23 cellular contexts compared by ENCODE assay signal in genomic region chr18:32371384-32371783, GRCh38.
DNase-seq lines count a peak whose midpoint lies in the region; ATAC-seq, FAIRE-seq and TF ChIP-seq lines count a peak whose summit lies in the region.
"Had no signal": no experiment of that assay in that cellular context is flagged by ENCODE, and none has a peak within 500 bp of the region (broad histone marks: within the 10 kb centered on the region; RNA-seq: fewer than 3 reads in every experiment).

No MANE protein-coding gene starts in this region.

- H2BK20ac ChIP-seq in H9 (ENCODE audit: low read depth, low read length, poor library complexity, severe bottlenecking), result no peak overlapping the region

- no peak overlapping the region for H3K4me2 ChIP-seq in H9 (ENCODE audit: insufficient read depth, insufficient read length, low read length)
- H3K4me2 ChIP-seq: neural progenitor cell had no signal

- no peak overlapping the region for H4K5ac ChIP-seq in H9 (ENCODE audit: insufficient read length, low read depth, low read length)

- H2BK120ac ChIP-seq in H9 (ENCODE audit: low read depth, low read length, poor library complexity, severe bottlenecking), result no peak overlapping the region

- WGBS in H9 (ENCODE audit: extremely low coverage, insufficient read length, low lambda C conversion rate), result no CpG with 5 or more reads among the region's 2 CpGs
- 79 to 84% methylated on average over 2 of the region's 2 CpGs for WGBS in tibial nerve, 2 donors

- no peaks in the 10 kb centered on the region for H3K23me2 ChIP-seq in H9 (ENCODE audit: insufficient read length, low read depth, low read length, poor library complexity, severe bottlenecking)

- H3K36me3 Mint-ChIP-seq in H9 (ENCODE audit: insufficient read depth in 1 of 3, low read depth in 3 of 3), result no peaks in the 10 kb centered on the region
- H3K36me3 Mint-ChIP-seq in natural killer cell, result no peaks in the 10 kb centered on the region
- no peaks in the 10 kb centered on the region for H3K36me3 Mint-ChIP-seq in stimulated activated naive B cell treated with anti-CD40 and anti-IgM and Interleukin-4, amounts not matched to agents 10 μg/mL and 1 μg/mL and 100 μg/mL, for 72 hours
- H3K36me3 Mint-ChIP-seq: neural progenitor cell had no signal

- H2AK5ac ChIP-seq in H9 (ENCODE audit: insufficient read length, low read length), result no peak overlapping the region

- no peak overlapping the region for H2BK12ac ChIP-seq in H9 (ENCODE audit: insufficient read length, low read depth, low read length)

- H4K8ac ChIP-seq in H9 (replicated peaks; ENCODE audit: insufficient read length, low read depth, low read length), result no peak overlapping the region

- no peak overlapping the region for H2AFZ ChIP-seq in H9 (ENCODE audit: low read length)
- H2AFZ ChIP-seq: neural progenitor cell had no signal

- H3K9me3 ChIP-seq in H9 (ENCODE audit: control insufficient read depth, low read depth, low read length) (no peaks in the 10 kb centered on the region), duodenal mucosa (ENCODE audit: control insufficient read depth in 1 of 2, low read length in 2 of 2) (no peaks in the 10 kb centered on the region), mucosa of rectum (ENCODE audit: control insufficient read depth in 2 of 2, low read length in 2 of 2) (no peaks in the 10 kb centered on the region), tibial nerve (no peaks in the 10 kb centered on the region)
- H3K9me3 ChIP-seq: adrenal gland, gastrocnemius medialis had no signal

- H3K27ac Mint-ChIP-seq in H9 (peak overlapping the region in 2 of 3 experiments; percentile 4 to 50; a peak in 3 of 7 replicates), natural killer cell (no peak overlapping the region)
- no peak overlapping the region for H3K27ac Mint-ChIP-seq in stimulated activated naive B cell treated with anti-CD40 and anti-IgM and Interleukin-4, amounts not matched to agents 10 μg/mL and 1 μg/mL and 100 μg/mL, for 72 hours
- H3K27ac Mint-ChIP-seq: dendritic cell treated with granulocyte-macrophage colony-stimulating factor and Interleukin-4, amounts not matched to agents 40 ng/mL and 50 ng/mL, for 4 days; neural progenitor cell had no signal

- no peak for TF ChIP-seq EP300 in tibial nerve (IDR thresholded peaks at IDR 0.05)

- H2BK15ac ChIP-seq in H9 (ENCODE audit: low read depth, low read length), result no peak overlapping the region

- H3T11ph ChIP-seq in H9 (ENCODE audit: low read length), result no peak overlapping the region

- H3K23ac ChIP-seq in H9 (ENCODE audit: insufficient read length, low read depth, low read length), result no peak overlapping the region

- no peak for TF ChIP-seq POLR2A in tibial nerve (IDR thresholded peaks at IDR 0.05)

- no peaks in the 10 kb centered on the region for H3K27me3 Mint-ChIP-seq in H9 (ENCODE audit: low read depth)
- H3K27me3 Mint-ChIP-seq in natural killer cell (ENCODE audit: low read depth in 2 of 2), result no peaks in the 10 kb centered on the region
- peaks cover 4 to 5% of the 10 kb centered on the region in 2 donors for H3K27me3 Mint-ChIP-seq in stimulated activated naive B cell treated with anti-CD40 and anti-IgM and Interleukin-4, amounts not matched to agents 10 μg/mL and 1 μg/mL and 100 μg/mL, for 72 hours
- H3K27me3 Mint-ChIP-seq: dendritic cell treated with granulocyte-macrophage colony-stimulating factor and Interleukin-4, amounts not matched to agents 40 ng/mL and 50 ng/mL, for 4 days had no signal

- no peak overlapping the region for H3K56ac ChIP-seq in H9 (ENCODE audit: insufficient read length, low read depth, low read length)

- no peaks in the 10 kb centered on the region for H3K79me1 ChIP-seq in H9 (ENCODE audit: insufficient read depth, low read depth, low read length, poor library complexity, severe bottlenecking)

- H3K27me3 ChIP-seq in H9 (ENCODE audit: insufficient read depth, low read length) (no peaks in the 10 kb centered on the region), duodenal mucosa (ENCODE audit: control insufficient read depth in 1 of 2, insufficient read depth in 2 of 2, low read length in 2 of 2) (no peaks in the 10 kb centered on the region), mucosa of rectum (ENCODE audit: control insufficient read depth in 2 of 2, insufficient read depth in 2 of 2, low read length in 2 of 2) (no peaks in the 10 kb centered on the region), tibial nerve (no peaks in the 10 kb centered on the region), dorsolateral prefrontal cortex (no peaks in the 10 kb centered on the region)
- H3K27me3 ChIP-seq: adrenal gland, gastrocnemius medialis, neural progenitor cell had no signal

- H2BK5ac ChIP-seq in H9 (ENCODE audit: insufficient read length, low read length), result no peak overlapping the region

- FAIRE-seq in GM19239 (lab: Jason Lieb, UNC), result no peak
- FAIRE-seq: G401.6, H1, RCC 7860 had no signal

- no peak overlapping the region for H4K91ac ChIP-seq in H9 (ENCODE audit: insufficient read length, low read depth, low read length)

- H3K4me1 Mint-ChIP-seq in H9, result peaks cover 6 to 7% of the 10 kb centered on the region in 2 experiments
- H3K4me1 Mint-ChIP-seq in natural killer cell, result no peaks in the 10 kb centered on the region
- no peaks in the 10 kb centered on the region for H3K4me1 Mint-ChIP-seq in stimulated activated naive B cell treated with anti-CD40 and anti-IgM and Interleukin-4, amounts not matched to agents 10 μg/mL and 1 μg/mL and 100 μg/mL, for 72 hours

- no peak overlapping the region for H3K14ac ChIP-seq in H9 (ENCODE audit: insufficient read depth, low read length)

- no peak overlapping the region for H3K4me3 Mint-ChIP-seq in H9
- no peak overlapping the region for H3K4me3 Mint-ChIP-seq in natural killer cell
- H3K4me3 Mint-ChIP-seq in stimulated activated naive B cell treated with anti-CD40 and anti-IgM and Interleukin-4, amounts not matched to agents 10 μg/mL and 1 μg/mL and 100 μg/mL, for 72 hours, result no peak overlapping the region
- H3K4me3 Mint-ChIP-seq: dendritic cell treated with granulocyte-macrophage colony-stimulating factor and Interleukin-4, amounts not matched to agents 40 ng/mL and 50 ng/mL, for 4 days; neural progenitor cell had no signal

- no peaks in the 10 kb centered on the region for H3K9me3 Mint-ChIP-seq in H9
- no peaks in the 10 kb centered on the region for H3K9me3 Mint-ChIP-seq in natural killer cell
- no peaks in the 10 kb centered on the region for H3K9me3 Mint-ChIP-seq in stimulated activated naive B cell treated with anti-CD40 and anti-IgM and Interleukin-4, amounts not matched to agents 10 μg/mL and 1 μg/mL and 100 μg/mL, for 72 hours
- H3K9me3 Mint-ChIP-seq: dendritic cell treated with granulocyte-macrophage colony-stimulating factor and Interleukin-4, amounts not matched to agents 40 ng/mL and 50 ng/mL, for 4 days; neural progenitor cell had no signal

- no peak overlapping the region for H3K18ac ChIP-seq in H9 (ENCODE audit: insufficient read length, low read depth, low read length)

- TF ChIP-seq CTCF in H9 (conservative IDR thresholded peaks at IDR 0.05), result no peak
- no peak for TF ChIP-seq CTCF in tibial nerve (IDR thresholded peaks at IDR 0.05)
- no peak for TF ChIP-seq CTCF in dorsolateral prefrontal cortex (IDR thresholded peaks at IDR 0.05 in 54 of 56, conservative IDR thresholded peaks at IDR 0.05 in 2 of 56; ENCODE audit: low read depth in 1 of 56, partially characterized antibody in 56 of 56)
- no peak for TF ChIP-seq CTCF in natural killer cell (IDR thresholded peaks at IDR 0.05)

- no peak for DNase-seq in H9
- DNase-seq in tibial nerve (ENCODE audit: low spot score in 2 of 2), result no peak
- no peak for DNase-seq in dorsolateral prefrontal cortex
- DNase-seq in natural killer cell, result no peak
- no peak for DNase-seq in GM19239 (ENCODE audit: insufficient read length, low spot score)
- no peak for DNase-seq in stimulated activated naive B cell treated with anti-CD40 and anti-IgM and Interleukin-4, amounts not matched to agents 10 μg/mL and 1 μg/mL and 100 μg/mL, for 72 hours
- DNase-seq: activated CD4-positive, alpha-beta T cell treated with anti-CD3 and anti-CD28 coated beads, Interleukin-2, amount 50 U/mL, for 4 hours; activated gamma-delta T cell; activated T-cell treated with anti-CD3 and anti-CD28 coated beads for 4 hours; adrenal gland; gastrocnemius medialis; islet precursor cell; NCI-H510A; NK-92 treated with Interleukin-12 subunit alpha and Interleukin-12 subunit beta, amount 100 ng/mL, for 24 hours; T-helper 2 cell had no signal

- H3K36me3 ChIP-seq in duodenal mucosa (ENCODE audit: control insufficient read depth in 1 of 2, insufficient read depth in 2 of 2, low read length in 2 of 2) (no peaks in the 10 kb centered on the region), mucosa of rectum (ENCODE audit: control insufficient read depth in 2 of 2, insufficient read depth in 2 of 2, low read length in 2 of 2) (no peaks in the 10 kb centered on the region), tibial nerve (no peaks in the 10 kb centered on the region)
- H3K36me3 ChIP-seq: adrenal gland, gastrocnemius medialis, neural progenitor cell had no signal

- intact Hi-C loops in dorsolateral prefrontal cortex (cut with DNase I) (no loop called here), natural killer cell (cut with micrococcal nuclease) (no loop called here)

- H3K4me1 ChIP-seq in H9 (ENCODE audit: insufficient read depth, low read length), result no peaks in the 10 kb centered on the region
- peaks cover 21 to 45% of the 10 kb centered on the region in 2 donors for H3K4me1 ChIP-seq in duodenal mucosa (ENCODE audit: control insufficient read depth in 1 of 2, insufficient read depth in 2 of 2, low read length in 2 of 2)
- peaks cover 16 to 44% of the 10 kb centered on the region in 2 donors for H3K4me1 ChIP-seq in mucosa of rectum (ENCODE audit: control insufficient read depth in 2 of 2, insufficient read depth in 2 of 2, low read length in 2 of 2)
- peaks cover 0 to 51% (median 13%) of the 10 kb centered on the region in 4 donors for H3K4me1 ChIP-seq in tibial nerve
- H3K4me1 ChIP-seq: neural progenitor cell had no signal

- no peak overlapping the region for H3K4ac ChIP-seq in H9 (ENCODE audit: low read depth, low read length)

- no peaks in the 10 kb centered on the region for H3K79me2 ChIP-seq in H9 (ENCODE audit: insufficient read depth, low read length)

- H3K9ac ChIP-seq in H9 (ENCODE audit: extremely low read depth, insufficient read length, low read length), result no peak overlapping the region
- H3K9ac ChIP-seq in duodenal mucosa (ENCODE audit: low read depth in 1 of 2, low read length in 2 of 2), result peak overlapping the region in 1 of 2 donors; percentile 53
- H3K9ac ChIP-seq in mucosa of rectum (ENCODE audit: low read depth in 1 of 2, low read length in 2 of 2), result peak overlapping the region in 1 of 2 donors; percentile 43
- H3K9ac ChIP-seq: neural progenitor cell had no signal

- no peak overlapping the region for H3K27ac ChIP-seq in H9 (ENCODE audit: insufficient read length, low read depth, low read length)
- peak overlapping the region; percentile 69 for H3K27ac ChIP-seq in duodenal mucosa (ENCODE audit: low read depth, low read length)
- peak overlapping the region; percentile 89 to 92 for H3K27ac ChIP-seq in mucosa of rectum (ENCODE audit: low read depth in 2 of 2, low read length in 2 of 2)
- peak overlapping the region in 3 of 4 donors; percentile 20 to 68 (median 39) for H3K27ac ChIP-seq in tibial nerve
- H3K27ac ChIP-seq in dorsolateral prefrontal cortex, result no peak overlapping the region
- H3K27ac ChIP-seq: adrenal gland, gastrocnemius medialis, neural progenitor cell, SK-N-MC had no signal

- no peaks in the 10 kb centered on the region for H4K20me1 ChIP-seq in H9 (ENCODE audit: control insufficient read depth, insufficient read depth, insufficient read length)

- H3K4me3 ChIP-seq in duodenal mucosa (ENCODE audit: low read depth in 1 of 2, low read length in 2 of 2), result no peak overlapping the region
- peak overlapping the region in 1 of 2 donors; percentile 27 for H3K4me3 ChIP-seq in mucosa of rectum (ENCODE audit: low read length in 2 of 2)
- no peak overlapping the region for H3K4me3 ChIP-seq in tibial nerve
- no peak overlapping the region for H3K4me3 ChIP-seq in dorsolateral prefrontal cortex
- H3K4me3 ChIP-seq: adrenal gland, gastrocnemius medialis, neural progenitor cell, SK-N-MC had no signal

- ATAC-seq in natural killer cell, result no peak
- no peak for ATAC-seq in stimulated activated naive B cell treated with anti-CD40 and anti-IgM and Interleukin-4, amounts not matched to agents 10 μg/mL and 1 μg/mL and 100 μg/mL, for 72 hours (replicated peaks)
- ATAC-seq: gastrocnemius medialis had no signal

Comparison
In these comparisons a context has a peak if more than half of its experiments do, and no peak if none do; other contexts are left out.
1. H3K27ac ChIP-seq: peak in duodenal mucosa (single experiment), mucosa of rectum (2 of 2) and tibial nerve (3 of 4); none in H9 (single experiment) and dorsolateral prefrontal cortex (0 of 59).
2. H3K27ac Mint-ChIP-seq: peak in H9 (2 of 3); none in natural killer cell (0 of 2) and stimulated activated naive B cell treated with anti-CD40 and anti-IgM and Interleukin-4, amounts not matched to agents 10 μg/mL and 1 μg/mL and 100 μg/mL, for 72 hours (single experiment).